14 cellular contexts compared by ENCODE assay signal in the genomic region with DNA sequence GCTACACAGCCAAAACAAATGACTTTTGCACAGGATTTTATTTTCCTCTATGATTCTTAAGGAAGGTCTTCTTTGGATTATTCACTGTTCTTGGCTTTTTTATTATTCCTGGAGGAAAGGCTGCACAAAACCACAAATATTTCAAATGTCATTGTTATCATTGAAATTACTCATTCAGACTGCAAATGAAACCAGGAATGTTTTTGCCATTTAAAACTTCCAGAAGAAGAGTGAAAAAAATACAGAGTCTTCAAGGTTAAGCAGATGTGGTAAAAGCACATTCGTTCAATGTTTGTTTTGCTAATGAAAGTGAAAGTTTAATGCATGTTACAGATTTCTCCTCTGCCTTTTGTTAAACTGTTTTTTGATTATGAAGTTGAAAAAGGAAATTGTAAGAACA.
DNase-seq lines count a peak whose midpoint lies in the region; ATAC-seq and TF ChIP-seq lines count a peak whose summit lies in the region.
"Had no signal": no experiment of that assay in that cellular context is flagged by ENCODE, and none has a peak within 500 bp of the region (broad histone marks: within the 10 kb centered on the region; RNA-seq: fewer than 3 reads in every experiment).

No MANE protein-coding gene starts in this region.

- no peaks in the 10 kb centered on the region for H3K36me3 Mint-ChIP-seq in osteocyte (ENCODE audit: unreplicated experiment)

- H3K79me2 ChIP-seq in DND-41 (ENCODE audit: insufficient read depth, low read length): no peaks in the 10 kb centered on the region

- peak overlapping the region; percentile 52; the same call in 1 of the 2 replicates for H2AFZ ChIP-seq in DND-41 (ENCODE audit: low read depth, low read length)

- TF ChIP-seq CTCF in DND-41 (IDR thresholded peaks at IDR 0.05; ENCODE audit: borderline replicate concordance, extremely low read depth, low read length, poor library complexity, severe bottlenecking) (no peak), osteocyte (IDR thresholded peaks at IDR 0.05) (no peak)

- peak overlapping the region; percentile 54 for H3K27ac Mint-ChIP-seq in osteocyte (ENCODE audit: unreplicated experiment)
- H3K27ac Mint-ChIP-seq: activated T-helper 17 cell treated with anti-CD3 and anti-CD28 coated beads, Interleukin-2, amount 50 U/mL, for 72 hours had no signal

- no peaks in the 10 kb centered on the region for H3K9me3 ChIP-seq in DND-41 (ENCODE audit: insufficient read depth, low read length, severe bottlenecking)

- H4K20me1 ChIP-seq in DND-41 (ENCODE audit: insufficient read depth, low read length): no peaks in the 10 kb centered on the region

- no peak for DNase-seq in DND-41
- DNase-seq in M059J (ENCODE audit: low read depth): peak; percentile 91
- peak; percentile 31 for DNase-seq in epidermal melanocyte (ENCODE audit: insufficient read length, low spot score)
- no peak for DNase-seq in osteocyte (ENCODE audit: extremely low spot score, unreplicated experiment)
- DNase-seq in iPS-NIHi7 (ENCODE audit: extremely low spot score): no peak
- no peak for DNase-seq in hippocampal formation (lab: John Stamatoyannopoulos, UW)
- no peak for DNase-seq in GM19240 (ENCODE audit: insufficient read length, low spot score)
- no peak for DNase-seq in NCI-H1105 treated with DMSO at 0.1 percent for 48 hours (lab: John Stamatoyannopoulos, UW)
- DNase-seq: NCI-H446, SHP77 treated with DMSO at 0.1 percent for 48 hours, substantia nigra had no signal

- no peak overlapping the region for H3K4me3 Mint-ChIP-seq in osteocyte (ENCODE audit: unreplicated experiment)
- H3K4me3 Mint-ChIP-seq: activated T-helper 17 cell treated with anti-CD3 and anti-CD28 coated beads, Interleukin-2, amount 50 U/mL, for 72 hours had no signal

- H3K4me1 Mint-ChIP-seq in osteocyte (ENCODE audit: unreplicated experiment): peaks cover 47% of the 10 kb centered on the region

- peak; percentile 51; the same call in 1 of the 3 replicates for ATAC-seq in DND-41 (ENCODE audit: insufficient read depth, low read depth)
- ATAC-seq: activated CD4-positive, CD25-positive, alpha-beta regulatory T cell treated with anti-CD3 and anti-CD28 coated beads, Interleukin-2, amount 50 U/mL, for 24 hours; activated T-helper 17 cell treated with anti-CD3 and anti-CD28 coated beads, Interleukin-2, amount 50 U/mL, for 72 hours; K562 had no signal

- H3K4me3 ChIP-seq in DND-41 (ENCODE audit: low read depth in 1 of 2, low read length in 2 of 2): no peak overlapping the region
- H3K4me3 ChIP-seq: K562 had no signal

- no peaks in the 10 kb centered on the region for H3K27me3 ChIP-seq in DND-41 (ENCODE audit: insufficient read depth, low read length, poor library complexity)

- H3K36me3 ChIP-seq in DND-41 (ENCODE audit: insufficient read depth, low read length): no peaks in the 10 kb centered on the region

- H3K27ac ChIP-seq in DND-41 (ENCODE audit: low read length): no peak overlapping the region; the same call in 1 of the 2 replicates

- H3K9me3 Mint-ChIP-seq in osteocyte (ENCODE audit: unreplicated experiment): no peaks in the 10 kb centered on the region
- H3K9me3 Mint-ChIP-seq: activated T-helper 17 cell treated with anti-CD3 and anti-CD28 coated beads, Interleukin-2, amount 50 U/mL, for 72 hours had no signal

- H3K4me1 ChIP-seq in DND-41 (ENCODE audit: insufficient read depth, low read length): peaks cover 37% of the 10 kb centered on the region

- H3K9ac ChIP-seq in DND-41 (ENCODE audit: low read depth, low read length): 0 out of 2 replicates have a peak overlapping the region, but pooled peaks have one; percentile 18

- H3K4me2 ChIP-seq in DND-41 (ENCODE audit: insufficient read depth, low read length): peak overlapping the region; percentile 45; the same call in 1 of the 2 replicates

- H3K27me3 Mint-ChIP-seq in osteocyte (ENCODE audit: unreplicated experiment): peaks cover 2% of the 10 kb centered on the region
- H3K27me3 Mint-ChIP-seq: activated T-helper 17 cell treated with anti-CD3 and anti-CD28 coated beads, Interleukin-2, amount 50 U/mL, for 72 hours had no signal

Comparison
In these comparisons a context has a peak if more than half of its experiments do, and no peak if none do; other contexts are left out.
1. DNase-seq: peak in M059J (single experiment) and epidermal melanocyte (single experiment); none in DND-41 (single experiment), osteocyte (single experiment), iPS-NIHi7 (single experiment), hippocampal formation (0 of 2), GM19240 (single experiment) and NCI-H1105 treated with DMSO at 0.1 percent for 48 hours (single experiment).